Comparison of ENCODE assay signal across 22 cellular contexts in genomic region chr6:121105461-121105860, GRCh38.
"Had no signal": no experiment of that assay in that cellular context is flagged by ENCODE, and none has a peak within 500 bp of the region (broad histone marks: within the 10 kb centered on the region; RNA-seq: fewer than 3 reads in every experiment).

No MANE protein-coding gene starts in this region.

- H3K27me3 ChIP-seq: breast epithelium, gastroesophageal sphincter, hepatocyte, right atrium auricular region, testis, uterus had no signal

- ATAC-seq: activated CD4-positive, alpha-beta T cell treated with anti-CD3 and anti-CD28 coated beads for 36 hours; activated CD8-positive, alpha-beta memory T cell treated with anti-CD3 and anti-CD28 coated beads, Interleukin-2, amount 10 ng/mL, durations not matched to agents 7 days and 5 days; activated CD8-positive, alpha-beta T cell treated with anti-CD3 and anti-CD28 coated beads, Interleukin-2, amount 10 ng/mL, durations not matched to agents 7 days and 5 days; activated naive CD8-positive, alpha-beta T cell treated with anti-CD3 and anti-CD28 coated beads, Interleukin-2, amount 50 U/mL, for 24 hours; gastroesophageal sphincter; left colon; natural killer cell; stimulated activated naive CD8-positive, alpha-beta T cell treated with anti-CD3 and anti-CD28 coated beads, Interleukin-15, Interleukin-2, amounts not matched to agents 100 U/mL and 50 U/mL, for 24 hours had no signal

- H3K4me3 ChIP-seq: breast epithelium, gastroesophageal sphincter, hepatocyte, right atrium auricular region, smooth muscle cell, testis, uterus had no signal

- H3K4me2 ChIP-seq: hepatocyte, smooth muscle cell had no signal

- H3K4me1 Mint-ChIP-seq: activated CD4-positive, alpha-beta T cell treated with anti-CD3 and anti-CD28 coated beads for 36 hours; activated CD8-positive, alpha-beta memory T cell treated with anti-CD3 and anti-CD28 coated beads, Interleukin-2, amount 10 ng/mL, durations not matched to agents 7 days and 5 days; activated naive CD4-positive, alpha-beta T cell treated with anti-CD3 and anti-CD28 coated beads, Interleukin-2, amount 50 U/mL, for 24 hours; activated naive CD8-positive, alpha-beta T cell treated with anti-CD3 and anti-CD28 coated beads, Interleukin-2, amount 50 U/mL, for 24 hours; natural killer cell had no signal

- H3K4me3 Mint-ChIP-seq: activated CD4-positive, alpha-beta T cell treated with anti-CD3 and anti-CD28 coated beads for 36 hours; activated CD8-positive, alpha-beta memory T cell treated with anti-CD3 and anti-CD28 coated beads, Interleukin-2, amount 10 ng/mL, durations not matched to agents 7 days and 5 days; activated CD8-positive, alpha-beta T cell treated with anti-CD3 and anti-CD28 coated beads, Interleukin-2, amount 10 ng/mL, durations not matched to agents 7 days and 5 days; activated naive CD4-positive, alpha-beta T cell treated with anti-CD3 and anti-CD28 coated beads, Interleukin-2, amount 50 U/mL, for 24 hours; activated naive CD8-positive, alpha-beta T cell treated with anti-CD3 and anti-CD28 coated beads, Interleukin-2, amount 50 U/mL, for 24 hours; natural killer cell; type B pancreatic cell had no signal

- H2AFZ ChIP-seq: hepatocyte had no signal

- H3K9me3 ChIP-seq: breast epithelium, gastroesophageal sphincter, right atrium auricular region, testis, uterus had no signal

- H3K4me1 ChIP-seq: breast epithelium, gastroesophageal sphincter, right atrium auricular region, testis, uterus had no signal

- H3K27ac Mint-ChIP-seq: activated CD4-positive, alpha-beta T cell treated with anti-CD3 and anti-CD28 coated beads for 36 hours; activated CD8-positive, alpha-beta memory T cell treated with anti-CD3 and anti-CD28 coated beads, Interleukin-2, amount 10 ng/mL, durations not matched to agents 7 days and 5 days; activated CD8-positive, alpha-beta T cell treated with anti-CD3 and anti-CD28 coated beads, Interleukin-2, amount 10 ng/mL, durations not matched to agents 7 days and 5 days; activated naive CD4-positive, alpha-beta T cell treated with anti-CD3 and anti-CD28 coated beads, Interleukin-2, amount 50 U/mL, for 24 hours; activated naive CD8-positive, alpha-beta T cell treated with anti-CD3 and anti-CD28 coated beads, Interleukin-2, amount 50 U/mL, for 24 hours; activated T-helper 2 cell treated with anti-CD3 and anti-CD28 coated beads, Interferon-gamma antibody, Interleukin-2, Interleukin-4, amounts not matched to agents 10 μg/mL and 5 μg/mL and 100 μg/mL, durations not matched to agents 14 hours and 24 hours and 36 hours; natural killer cell; type B pancreatic cell had no signal

- DNase-seq: activated CD4-positive, alpha-beta T cell treated with anti-CD3 and anti-CD28 coated beads for 36 hours; activated CD4-positive, CD25-positive, alpha-beta regulatory T cell; activated CD8-positive, alpha-beta memory T cell treated with anti-CD3 and anti-CD28 coated beads, Interleukin-2, amount 10 ng/mL, durations not matched to agents 7 days and 5 days; activated CD8-positive, alpha-beta T cell treated with anti-CD3 and anti-CD28 coated beads, Interleukin-2, amount 10 ng/mL, durations not matched to agents 7 days and 5 days; activated naive CD8-positive, alpha-beta T cell treated with anti-CD3 and anti-CD28 coated beads, Interleukin-2, amount 50 U/mL, for 24 hours; activated T-cell treated with anti-CD3 and anti-CD28 coated beads, Interleukin-2, amount 50 U/mL, for 48 hours; central memory CD4-positive, alpha-beta T cell; left colon; natural killer cell; stimulated activated CD4-positive, alpha-beta T cell treated with anti-CD3 and anti-CD28 coated beads, Interleukin-2, amount 100 ng/mL, for 24 hours; stimulated activated naive CD8-positive, alpha-beta T cell treated with anti-CD3 and anti-CD28 coated beads, Interleukin-15, Interleukin-2, amounts not matched to agents 100 U/mL and 50 U/mL, for 24 hours; T-helper 2 cell; testis; uterus had no signal

- H3K27ac ChIP-seq: breast epithelium, gastroesophageal sphincter, hepatocyte, right atrium auricular region, testis, uterus had no signal

- H3K36me3 ChIP-seq: breast epithelium, gastroesophageal sphincter, right atrium auricular region, uterus had no signal

- H3K79me2 ChIP-seq: hepatocyte had no signal

- H3K9me3 Mint-ChIP-seq: activated naive CD4-positive, alpha-beta T cell treated with anti-CD3 and anti-CD28 coated beads, Interleukin-2, amount 50 U/mL, for 24 hours; activated naive CD8-positive, alpha-beta T cell treated with anti-CD3 and anti-CD28 coated beads, Interleukin-2, amount 50 U/mL, for 24 hours; activated T-helper 2 cell treated with anti-CD3 and anti-CD28 coated beads, Interferon-gamma antibody, Interleukin-2, Interleukin-4, amounts not matched to agents 10 μg/mL and 5 μg/mL and 100 μg/mL, durations not matched to agents 14 hours and 24 hours and 36 hours had no signal

- H3K27me3 Mint-ChIP-seq: activated CD4-positive, alpha-beta T cell treated with anti-CD3 and anti-CD28 coated beads for 36 hours; activated CD8-positive, alpha-beta memory T cell treated with anti-CD3 and anti-CD28 coated beads, Interleukin-2, amount 10 ng/mL, durations not matched to agents 7 days and 5 days; activated naive CD4-positive, alpha-beta T cell treated with anti-CD3 and anti-CD28 coated beads, Interleukin-2, amount 50 U/mL, for 24 hours; activated naive CD8-positive, alpha-beta T cell treated with anti-CD3 and anti-CD28 coated beads, Interleukin-2, amount 50 U/mL, for 24 hours; type B pancreatic cell had no signal
